ENCODE assay signal across 26 cellular contexts in genomic region chr11:20933958-20934357, GRCh38.
"Had no signal": no experiment of that assay in that cellular context is flagged by ENCODE, and none has a peak within 500 bp of the region (broad histone marks: within the 10 kb centered on the region; RNA-seq: fewer than 3 reads in every experiment).

No MANE protein-coding gene starts in this region.

- H3K9me3 ChIP-seq: adrenal gland, ascending aorta, body of pancreas, breast epithelium had no signal

- H3K4me3 ChIP-seq: adrenal gland, ascending aorta, body of pancreas, breast epithelium, cardiac muscle cell had no signal

- H3K27me3 ChIP-seq: adrenal gland, ascending aorta, body of pancreas, brain microvascular endothelial cell, breast epithelium, cardiac muscle cell had no signal

- ATAC-seq: activated naive CD4-positive, alpha-beta T cell treated with anti-CD3 and anti-CD28 coated beads, Interleukin-2, amount 50 U/mL, for 72 hours; activated naive CD8-positive, alpha-beta T cell treated with anti-CD3 and anti-CD28 coated beads, Interleukin-2, amount 50 U/mL, for 24 hours; activated T-cell treated with anti-CD3 and anti-CD28 coated beads, Interleukin-2, amount 50 U/mL, for 4 hours; activated T-cell treated with anti-CD3 and anti-CD28 coated beads, Interleukin-2, amount 50 U/mL, for 72 hours; activated T-helper 17 cell treated with anti-CD3 and anti-CD28 coated beads, Interleukin-2, amount 50 U/mL, for 72 hours; body of pancreas had no signal

- DNase-seq: activated effector memory CD4-positive, alpha-beta T cell treated with anti-CD3 and anti-CD28 coated beads, Interleukin-2, amount 50 U/mL, for 16 hours; activated effector memory CD4-positive, alpha-beta T cell treated with Interleukin-2 at 50 U/mL for 16 hours; activated gamma-delta T cell; activated gamma-delta T cell treated with Interleukin-2 at 50 U/mL for 16 hours; activated naive CD4-positive, alpha-beta T cell treated with anti-CD3 and anti-CD28 coated beads for 36 hours; activated naive CD4-positive, alpha-beta T cell treated with anti-CD3 and anti-CD28 coated beads, Interleukin-2, amount 10 ng/mL, durations not matched to agents 7 days and 5 days; activated naive CD4-positive, alpha-beta T cell treated with anti-CD3 and anti-CD28 coated beads, Interleukin-2, amount 50 U/mL, for 16 hours; activated naive CD4-positive, alpha-beta T cell treated with Interleukin-2 at 50 U/mL for 16 hours; activated naive CD8-positive, alpha-beta T cell treated with anti-CD3 and anti-CD28 coated beads for 36 hours; activated naive CD8-positive, alpha-beta T cell treated with anti-CD3 and anti-CD28 coated beads, Interleukin-2, amount 10 ng/mL, durations not matched to agents 7 days and 5 days; activated naive CD8-positive, alpha-beta T cell treated with anti-CD3 and anti-CD28 coated beads, Interleukin-2, amount 50 U/mL, for 24 hours; activated T-cell treated with anti-CD3 and anti-CD28 coated beads, Interleukin-2, amount 50 U/mL, for 24 hours; activated T-cell treated with anti-CD3 and anti-CD28 coated beads, Interleukin-2, amount 50 U/mL, for 4 hours; activated T-cell treated with anti-CD3 and anti-CD28 coated beads, Interleukin-2, amount 50 U/mL, for 48 hours; activated T-cell treated with anti-CD3 and anti-CD28 coated beads, Interleukin-2, amount 50 U/mL, for 72 hours; adrenal gland; amniotic stem cell; aorta; body of pancreas; brain microvascular endothelial cell; central memory CD4-positive, alpha-beta T cell had no signal

- H3K36me3 ChIP-seq: adrenal gland, ascending aorta, brain microvascular endothelial cell, breast epithelium, cardiac muscle cell had no signal
